8 cellular contexts compared by ENCODE assay signal in the genomic region with DNA sequence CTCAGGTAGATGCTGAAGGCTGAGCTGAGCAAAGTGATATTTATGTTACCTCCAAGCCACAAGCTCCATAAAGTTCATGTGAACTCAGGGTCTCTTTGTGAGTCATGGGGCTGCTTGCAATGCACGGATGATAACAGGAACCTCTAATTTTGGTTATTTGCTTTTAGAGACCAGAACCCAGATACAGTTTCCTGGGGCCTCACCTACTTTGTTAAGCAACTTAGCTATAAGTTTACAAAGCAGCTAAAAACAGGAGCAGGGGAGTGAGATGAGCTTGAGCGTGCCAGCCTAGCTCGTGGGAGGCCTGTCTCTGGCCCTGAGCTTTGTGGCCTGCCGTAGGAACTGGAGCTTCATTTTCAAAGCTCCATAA. TPM values are rescaled to one million over a fixed set of nuclear protein-coding genes. Genes with fewer than 3 reads are reported as not detected.
DNase-seq lines count a peak whose midpoint lies in the region; ATAC-seq, FAIRE-seq and TF ChIP-seq lines count a peak whose summit lies in the region.

No MANE protein-coding gene starts in this region.

- TF ChIP-seq RAD21 in HCT116 (IDR thresholded peaks at IDR 0.05; ENCODE audit: low read depth): no peak

- TF ChIP-seq CTCF in HCT116 (IDR thresholded peaks at IDR 0.05 in 2 of 3, conservative IDR thresholded peaks at IDR 0.05 in 1 of 3; ENCODE audit: borderline replicate concordance in 1 of 3, insufficient read depth in 1 of 3, low read depth in 2 of 3, low read length in 2 of 3) (no peak), PC-9 (conservative IDR thresholded peaks at IDR 0.05) (no peak), brain microvascular endothelial cell (IDR thresholded peaks at IDR 0.05; ENCODE audit: low read depth, low read length, missing control alignments) (no peak), osteoblast (IDR thresholded peaks at IDR 0.05; ENCODE audit: extremely low read depth, low read depth, low read length) (no peak)

- no peak overlapping the region for H3K4me2 ChIP-seq in HCT116 (ENCODE audit: low read length)
- H3K4me2 ChIP-seq in PC-9: peak overlapping the region; percentile 10
- peak overlapping the region; percentile 41 for H3K4me2 ChIP-seq in osteoblast (ENCODE audit: insufficient read depth, low read length)

- CTCF ChIA-PET in HCT116 (lab: Charles Lee) (interaction anchor here (1.1 kb wide), 1 partner anchor 165 kb away, joined by 7 read pairs; no protein-coding TSS in a partner anchor), PC-9 (lab: Charles Lee) (no interaction called here)

- peaks cover 79% of the 10 kb centered on the region for H3K79me2 ChIP-seq in HCT116 (ENCODE audit: insufficient read depth, low read length)
- H3K79me2 ChIP-seq in PC-9 (ENCODE audit: low read depth): peaks cover 85% of the 10 kb centered on the region
- H3K79me2 ChIP-seq in osteoblast (ENCODE audit: insufficient read depth, low read length): peaks cover 50% of the 10 kb centered on the region

- no peak for ATAC-seq in HCT116
- no peak for ATAC-seq in HG02970 (IDR thresholded peaks at IDR 0.05; ENCODE audit: low FRiP score, unreplicated experiment)

- no peaks in the 10 kb centered on the region for H3K9me2 ChIP-seq in HCT116 (ENCODE audit: insufficient read depth)
- no peaks in the 10 kb centered on the region for H3K9me2 ChIP-seq in PC-9 (ENCODE audit: insufficient read depth)

- H3K4me3 ChIP-seq in HCT116 (replicated peaks in 1 of 2; ENCODE audit: low read depth in 1 of 2, low read length in 2 of 2) (no peak overlapping the region), PC-9 (no peak overlapping the region), brain microvascular endothelial cell (ENCODE audit: low read depth, low read length) (no peak overlapping the region), osteoblast (ENCODE audit: insufficient read depth, low read length) (no peak overlapping the region)

- FAIRE-seq in GM12891 (lab: Jason Lieb, UNC): no peak
- FAIRE-seq in H54 (lab: Jason Lieb, UNC): no peak

- H3K4me1 ChIP-seq in HCT116 (ENCODE audit: control insufficient read depth in 1 of 2, insufficient read depth in 2 of 2, low read length in 2 of 2) (peaks cover 21 to 22% of the 10 kb centered on the region in 2 experiments), PC-9 (replicated peaks; ENCODE audit: insufficient read depth) (peaks cover 38% of the 10 kb centered on the region), osteoblast (ENCODE audit: insufficient read depth, low read length) (peaks cover 39% of the 10 kb centered on the region)

- RAD21 ChIA-PET in HCT116 (lab: Charles Lee; ENCODE audit: low non-redundant PET in 1 of 2, low total read pairs in 2 of 2, uncharacterized antibody in 2 of 2, unreplicated experiment in 2 of 2): no interaction called here

- no peaks in the 10 kb centered on the region for H3K9me3 ChIP-seq in HCT116 (ENCODE audit: control insufficient read depth in 1 of 2, insufficient read depth in 1 of 2, low read depth in 1 of 2, low read length in 2 of 2)
- H3K9me3 ChIP-seq in PC-9 (ENCODE audit: insufficient read depth, low read depth): no peaks in the 10 kb centered on the region
- H3K9me3 ChIP-seq in osteoblast (ENCODE audit: low read depth, low read length): no peaks in the 10 kb centered on the region

- H3F3A ChIP-seq in PC-9 (ENCODE audit: insufficient read depth, low read depth): peaks cover 40% of the 10 kb centered on the region

- H3K27me3 ChIP-seq in HCT116 (ENCODE audit: insufficient read depth, low read length) (no peaks in the 10 kb centered on the region), PC-9 (ENCODE audit: insufficient read depth, low read depth) (no peaks in the 10 kb centered on the region), brain microvascular endothelial cell (replicated peaks) (no peaks in the 10 kb centered on the region), osteoblast (ENCODE audit: insufficient read depth, low read length) (no peaks in the 10 kb centered on the region)

- DNase-seq in GM12891 (ENCODE audit: insufficient read length, low spot score): no peak
- DNase-seq in HCT116 (ENCODE audit: low read depth, low spot score): no peak
- DNase-seq in PC-9: peak in 1 of 2 experiments; percentile 65
- no peak for DNase-seq in brain microvascular endothelial cell
- peak; percentile 74 for DNase-seq in osteoblast (ENCODE audit: insufficient read length, low spot score, missing footprints)
- DNase-seq in LoVo (ENCODE audit: low spot score): no peak
- no peak for DNase-seq in H54 (ENCODE audit: insufficient read length, low spot score)

- POLR2A ChIA-PET in HCT116 (lab: Charles Lee) (no interaction called here), PC-9 (lab: Charles Lee; ENCODE audit: unreplicated experiment) (interaction anchor here (0.7 kb wide), 2 partner anchors 195 to 1717 kb away, joined by 3 to 4 read pairs; no protein-coding TSS in a partner anchor)

- no peak overlapping the region for H3K9ac ChIP-seq in HCT116 (ENCODE audit: low read length)

- TF ChIP-seq POLR2A in GM12891 (IDR thresholded peaks at IDR 0.05; ENCODE audit: low read depth, low read length): no peak; the same call in 1 of the 2 replicates
- no peak for TF ChIP-seq POLR2A in HCT116 (IDR thresholded peaks at IDR 0.05; ENCODE audit: borderline replicate concordance, extremely low read depth, insufficient read depth, insufficient read length)
- no peak for TF ChIP-seq POLR2A in H54 (IDR thresholded peaks at IDR 0.05; ENCODE audit: low read depth, low read length)

- in situ Hi-C loops in brain microvascular endothelial cell (cut with HindIII; ENCODE audit: low pct_ligation_motif_present, low sequenced_read_pairs): no loop called here

- intact Hi-C loops in HCT116 (cut with micrococcal nuclease) (no loop called here), PC-9 (cut with micrococcal nuclease; ENCODE audit: unreplicated experiment) (no loop called here)

- H2AFZ ChIP-seq in HCT116 (ENCODE audit: low read depth, low read length, poor library complexity, severe bottlenecking) (no peak overlapping the region), PC-9 (no peak overlapping the region), osteoblast (ENCODE audit: low read length) (peak overlapping the region; percentile 64)

- 0 out of 2 replicates have a peak overlapping the region, but pooled peaks have one; percentile 22 for H3K27ac ChIP-seq in HCT116 (ENCODE audit: low read depth, low read length)
- H3K27ac ChIP-seq in PC-9: peak overlapping the region; percentile 35
- H3K27ac ChIP-seq in brain microvascular endothelial cell: peak overlapping the region; percentile 18
- H3K27ac ChIP-seq in osteoblast (ENCODE audit: low read depth, low read length): peak overlapping the region; percentile 82

- 0 out of 4 replicates have a peak, but pooled peaks cover 0 to 3% of the 10 kb centered on the region in 2 experiments for H3K36me3 ChIP-seq in HCT116 (ENCODE audit: control insufficient read depth in 1 of 2, insufficient read depth in 2 of 2, low read length in 2 of 2)
- 0 out of 2 replicates have a peak, but pooled peaks cover 7% of the 10 kb centered on the region for H3K36me3 ChIP-seq in PC-9 (ENCODE audit: low read depth)
- H3K36me3 ChIP-seq in brain microvascular endothelial cell (replicated peaks): peaks cover 4% of the 10 kb centered on the region
- peaks cover 8% of the 10 kb centered on the region for H3K36me3 ChIP-seq in osteoblast (ENCODE audit: insufficient read depth, low read length)

- H4K20me1 ChIP-seq in HCT116 (ENCODE audit: insufficient read depth): peaks cover 12% of the 10 kb centered on the region; the same call in 1 of the 2 replicates
- H4K20me1 ChIP-seq in PC-9 (ENCODE audit: insufficient read depth): peaks cover 78% of the 10 kb centered on the region
- peaks cover 17% of the 10 kb centered on the region for H4K20me1 ChIP-seq in osteoblast (ENCODE audit: insufficient read depth, low read length)

- BruUV-seq in HCT116 (replicated peaks; lab: Mats Ljungman, UMichigan) (no TSS peak), PC-9 (replicated peaks; lab: Mats Ljungman, UMichigan) (no TSS peak)

TF ChIP-seq in GM12891, 5 proteins besides CTCF, POLR2A, EP300 and RAD21:
- peak; percentile 77 for TF ChIP-seq POU2F2 (IDR thresholded peaks at IDR 0.05; ENCODE audit: low read depth, low read length)
- TF ChIP-seq PAX5 (IDR thresholded peaks at IDR 0.05; ENCODE audit: insufficient read depth, low read length, severe bottlenecking): peak; percentile 30
- TF ChIP-seq TAF1 (IDR thresholded peaks at IDR 0.05; ENCODE audit: low read depth, low read length): no peak
- peak; percentile 78; the same call in 1 of the 2 replicates for TF ChIP-seq POLR2AphosphoS5 (IDR thresholded peaks at IDR 0.05; ENCODE audit: low read depth, low read length)

TF ChIP-seq in HCT116, 20 proteins besides CTCF, POLR2A, EP300 and RAD21 (continues in another document):
- TF ChIP-seq POLR2AphosphoS5 (IDR thresholded peaks at IDR 0.05; ENCODE audit: low read depth, low read length) (no peak), CBX3 (IDR thresholded peaks at IDR 0.05; ENCODE audit: low read depth) (no peak), SP1 (IDR thresholded peaks at IDR 0.05; ENCODE audit: low read depth) (no peak), CEBPB (IDR thresholded peaks at IDR 0.05; ENCODE audit: low read depth) (no peak), ZFX (IDR thresholded peaks at IDR 0.05) (no peak), YY1 (IDR thresholded peaks at IDR 0.05; ENCODE audit: extremely low read depth, insufficient replicate concordance, low read depth, low read length) (no peak), ELF1 (IDR thresholded peaks at IDR 0.05; ENCODE audit: borderline replicate concordance, low read depth) (no peak), SIN3A (IDR thresholded peaks at IDR 0.05; ENCODE audit: low read depth) (no peak)
- TF ChIP-seq, protein P1, sequence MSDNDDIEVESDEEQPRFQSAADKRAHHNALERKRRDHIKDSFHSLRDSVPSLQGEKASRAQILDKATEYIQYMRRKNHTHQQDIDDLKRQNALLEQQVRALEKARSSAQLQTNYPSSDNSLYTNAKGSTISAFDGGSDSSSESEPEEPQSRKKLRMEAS (IDR thresholded peaks at IDR 0.05): no peak

RNA-seq across cellular contexts. Expression of gene SREBF2, which starts 29.2 kb away (rescaled TPM):
- 92.2 TPM for polyA plus RNA-seq in GM12891 (2012; ENCODE audit: low read depth, missing spikeins)
- 129 TPM for total RNA-seq in HCT116 (2021; ENCODE audit: unreplicated experiment)
- 127 and 133 TPM in 2 replicates for polyA plus RNA-seq in HCT116 (2012)
- 163 and 196 TPM in 2 replicates for total RNA-seq in PC-9 (2021)
- 71.6 and 80.3 TPM in 2 replicates for total RNA-seq in osteoblast

RNA-seq across cellular contexts. Expression of gene SHISA8, which starts 52.7 kb away (rescaled TPM):
- 3.2 TPM for polyA plus RNA-seq in GM12891 (2012; ENCODE audit: low read depth, missing spikeins)
- total RNA-seq in HCT116 (2021; ENCODE audit: unreplicated experiment): 13.9 TPM
- polyA plus RNA-seq in HCT116 (2012): 4.5 and 6.2 TPM in 2 replicates
- total RNA-seq in PC-9 (2021): 2.3 and 4.3 TPM in 2 replicates
- total RNA-seq in osteoblast: not detected in 2 replicates

Comparison
In these comparisons a context has a peak if more than half of its experiments do, and no peak if none do; other contexts are left out.
1. H3K27ac ChIP-seq: peak in every context shown above with its lines; median percentile 82 in osteoblast; 35 in PC-9; 22 in HCT116; 18 in brain microvascular endothelial cell.